15 cellular contexts compared by ENCODE assay signal in the genomic region with DNA sequence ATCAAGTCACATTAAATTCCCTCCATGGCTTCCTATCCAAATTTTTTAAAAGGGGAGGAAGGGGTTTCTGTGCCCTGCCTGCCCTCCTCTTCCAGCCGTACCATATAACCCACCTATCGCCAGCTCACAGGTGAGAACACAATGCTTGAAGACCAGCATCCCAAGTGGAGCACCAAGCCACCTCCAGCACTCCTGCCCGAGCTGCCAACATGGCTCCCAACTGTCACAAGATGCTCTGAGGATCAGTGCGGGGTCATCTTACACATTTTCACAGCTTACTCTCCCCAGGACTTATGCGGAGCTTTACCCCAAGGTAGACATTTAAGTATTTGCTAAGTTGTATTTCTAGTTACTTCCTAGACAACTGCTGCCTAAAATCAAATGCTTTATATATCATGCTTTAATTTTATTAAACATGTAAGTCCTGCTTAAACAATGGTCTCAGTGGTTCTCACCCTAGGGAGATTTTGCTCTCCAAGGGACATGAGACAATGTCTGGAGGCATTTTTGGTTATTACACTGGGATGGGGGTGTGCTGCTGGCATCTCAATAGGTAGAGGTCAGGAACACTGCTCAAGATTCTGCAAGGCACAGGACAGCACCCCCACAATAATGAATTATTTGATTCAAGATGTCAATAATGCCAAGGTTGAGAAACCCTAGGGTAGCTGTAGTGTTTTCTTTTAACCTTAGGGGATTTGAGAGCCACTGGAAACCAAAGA.
"Had no signal": no experiment of that assay in that cellular context is flagged by ENCODE, and none has a peak within 500 bp of the region (broad histone marks: within the 10 kb centered on the region; RNA-seq: fewer than 3 reads in every experiment).

No MANE protein-coding gene starts in this region.

- H3K4me1 Mint-ChIP-seq: endodermal cell had no signal

- H3K27ac ChIP-seq: body of pancreas, lower lobe of right lung, tibial artery, uterus had no signal

- H3K4me3 Mint-ChIP-seq: activated T-helper 17 cell treated with anti-CD3 and anti-CD28 coated beads, Interleukin-2, amount 50 U/mL, for 72 hours; endodermal cell had no signal

- DNase-seq: activated naive CD4-positive, alpha-beta T cell treated with anti-CD3 and anti-CD28 coated beads, Interleukin-2, amount 50 U/mL, for 16 hours; body of pancreas; central memory CD4-positive, alpha-beta T cell; dermis blood vessel endothelial cell; endodermal cell; hippocampal formation; lower lobe of right lung; midbrain; nucleus accumbens; right cardiac atrium; small intestine; T1000; tibial artery; uterus had no signal

- H3K4me3 ChIP-seq: body of pancreas, lower lobe of right lung, tibial artery, uterus had no signal

- H3K27me3 ChIP-seq: body of pancreas, tibial artery, uterus had no signal

- H3K9me3 Mint-ChIP-seq: activated T-helper 17 cell treated with anti-CD3 and anti-CD28 coated beads, Interleukin-2, amount 50 U/mL, for 72 hours; endodermal cell had no signal

- H3K4me1 ChIP-seq: body of pancreas, lower lobe of right lung, tibial artery, uterus had no signal

- H3K9me3 ChIP-seq: body of pancreas, lower lobe of right lung, tibial artery, uterus had no signal

- H3K27ac Mint-ChIP-seq: endodermal cell had no signal

- H3K27me3 Mint-ChIP-seq: activated T-helper 17 cell treated with anti-CD3 and anti-CD28 coated beads, Interleukin-2, amount 50 U/mL, for 72 hours had no signal

- H3K36me3 ChIP-seq: uterus had no signal
